In the genomic region with DNA sequence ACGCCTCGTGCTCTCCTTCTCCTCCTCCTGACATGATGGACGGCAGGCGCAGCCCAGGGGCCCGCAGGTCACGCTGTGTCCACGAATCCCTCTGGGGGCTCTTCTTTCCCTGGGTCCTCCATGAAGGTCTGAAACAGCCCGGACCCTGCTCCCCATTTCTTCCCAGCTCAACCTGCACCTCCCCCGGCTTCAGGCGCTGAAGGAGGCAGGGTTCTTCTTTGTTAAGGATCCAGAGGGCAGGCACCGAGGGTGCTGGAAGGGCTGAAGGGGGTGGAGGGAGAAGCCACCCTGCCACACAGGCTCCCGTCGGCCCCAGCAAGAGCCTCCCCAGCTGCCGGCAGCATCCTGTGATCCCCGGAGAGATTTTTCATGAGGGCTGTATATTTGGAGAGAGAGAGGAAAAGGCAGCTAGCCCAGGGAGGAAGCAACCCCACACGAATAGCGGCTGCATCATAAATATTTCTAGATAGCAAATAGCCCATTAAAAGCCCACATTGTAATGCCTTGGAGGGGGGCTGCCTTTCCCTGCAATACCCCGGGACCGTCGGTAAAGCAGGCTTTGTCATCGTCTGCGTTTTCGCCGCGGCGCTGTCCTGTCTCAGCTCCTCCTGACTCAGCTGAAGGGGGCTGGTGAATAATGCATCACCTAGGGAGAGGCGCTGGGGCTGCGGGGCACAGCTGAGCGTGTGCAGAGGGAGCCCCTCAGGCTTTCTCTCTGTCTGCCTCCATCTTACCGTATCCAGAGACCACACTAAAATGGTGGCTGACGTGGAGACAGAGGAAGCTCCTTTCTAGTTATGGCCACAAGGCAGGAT, we compare ENCODE assay signal across 12 cellular contexts.
A peak's percentile ranks its signal among the peaks of the same experiment; 100 is the strongest.
DNase-seq lines count a peak whose midpoint lies in the region; ATAC-seq, FAIRE-seq and TF ChIP-seq lines count a peak whose summit lies in the region.
"Had no signal": no experiment of that assay in that cellular context is flagged by ENCODE, and none has a peak within 500 bp of the region (broad histone marks: within the 10 kb centered on the region; RNA-seq: fewer than 3 reads in every experiment).

No MANE protein-coding gene starts in this region.

- H3K27ac Mint-ChIP-seq in T-helper 17 cell: no peak overlapping the region
- H3K27ac Mint-ChIP-seq in immature natural killer cell: no peak overlapping the region
- H3K27ac Mint-ChIP-seq: CD14-positive monocyte had no signal

- 14 to 20% (median 15%) methylated on average over 31 of the region's 31 CpGs for WGBS in heart left ventricle, 4 donors

- peaks cover 0 to 28% (median 0%) of the 10 kb centered on the region in 9 donors for H3K27me3 ChIP-seq in heart left ventricle
- no peaks in the 10 kb centered on the region for H3K27me3 ChIP-seq in right atrium auricular region
- no peaks in the 10 kb centered on the region for H3K27me3 ChIP-seq in layer of hippocampus (ENCODE audit: control insufficient read depth, insufficient read depth, low read length)
- H3K27me3 ChIP-seq: vagina had no signal

- H3K9me3 Mint-ChIP-seq in immature natural killer cell: peaks cover 0 to 3% (median 0%) of the 10 kb centered on the region in 6 donors

- H3K36me3 ChIP-seq in heart left ventricle: no peaks in the 10 kb centered on the region
- H3K36me3 ChIP-seq in right atrium auricular region: no peaks in the 10 kb centered on the region
- H3K36me3 ChIP-seq: vagina had no signal

- H3K4me1 Mint-ChIP-seq in T-helper 17 cell (no peaks in the 10 kb centered on the region), immature natural killer cell (no peaks in the 10 kb centered on the region)
- H3K4me1 Mint-ChIP-seq: CD14-positive monocyte had no signal

- ATAC-seq in heart left ventricle (peak in 3 of 4 donors; percentile 28 to 47 (median 43)), T-helper 17 cell (no peak), GM19395 (IDR thresholded peaks at IDR 0.05; ENCODE audit: unreplicated experiment) (no peak)

- no peaks in the 10 kb centered on the region for H3K36me3 Mint-ChIP-seq in T-helper 17 cell (ENCODE audit: low read depth)
- H3K36me3 Mint-ChIP-seq in immature natural killer cell: no peaks in the 10 kb centered on the region
- H3K36me3 Mint-ChIP-seq: CD14-positive monocyte had no signal

- H3K4me1 ChIP-seq in heart left ventricle (peaks cover 0 to 7% (median 0%) of the 10 kb centered on the region in 12 donors), right atrium auricular region (no peaks in the 10 kb centered on the region)
- H3K4me1 ChIP-seq: vagina had no signal

- TF ChIP-seq POLR2A in heart left ventricle (IDR thresholded peaks at IDR 0.05): no peak

- H3K9me3 ChIP-seq in heart left ventricle: no peaks in the 10 kb centered on the region
- no peaks in the 10 kb centered on the region for H3K9me3 ChIP-seq in right atrium auricular region
- no peaks in the 10 kb centered on the region for H3K9me3 ChIP-seq in T-helper 17 cell (ENCODE audit: control insufficient read depth, low read length, poor library complexity, severe bottlenecking)
- H3K9me3 ChIP-seq: vagina had no signal

- FAIRE-seq in urothelium cell line (lab: Jason Lieb, UNC): no peak
- FAIRE-seq: endothelial cell of umbilical vein had no signal

- intact Hi-C loops in heart left ventricle (cut with DNase I): no loop called here

- no peaks in the 10 kb centered on the region for H3K27me3 Mint-ChIP-seq in T-helper 17 cell
- H3K27me3 Mint-ChIP-seq in immature natural killer cell (ENCODE audit: low read depth in 3 of 3): peaks cover 0 to 3% (median 2%) of the 10 kb centered on the region in 3 donors

- H3K4me3 ChIP-seq in heart left ventricle (peak overlapping the region in 8 of 12 donors; percentile 2 to 39 (median 18)), right atrium auricular region (peak overlapping the region in 1 of 2 donors; percentile 29)
- H3K4me3 ChIP-seq: vagina had no signal

- no peak overlapping the region for H3K4me3 Mint-ChIP-seq in T-helper 17 cell
- no peak overlapping the region for H3K4me3 Mint-ChIP-seq in immature natural killer cell

- DNase-seq in heart left ventricle (no peak), right atrium auricular region (ENCODE audit: low spot score) (no peak), amygdala (lab: John Stamatoyannopoulos, UW) (peak in 38 of 56 donors; percentile 17 to 67 (median 47)), urothelium cell line (ENCODE audit: low spot score) (peak; percentile 54), T-helper 17 cell (no peak), immature natural killer cell (no peak)
- DNase-seq: activated CD4-positive, alpha-beta T cell treated with anti-CD3 and anti-CD28 coated beads for 4 hours had no signal

- H3K27ac ChIP-seq in heart left ventricle (no peak overlapping the region), right atrium auricular region (no peak overlapping the region), layer of hippocampus (ENCODE audit: low read depth, low read length) (peak overlapping the region; percentile 50)
- H3K27ac ChIP-seq: vagina had no signal

- TF ChIP-seq CTCF in heart left ventricle (IDR thresholded peaks at IDR 0.05) (no peak), right atrium auricular region (IDR thresholded peaks at IDR 0.05) (no peak)

Comparison
In these comparisons a context has a peak if more than half of its experiments do, and no peak if none do; other contexts are left out.
1. ATAC-seq: peak in heart left ventricle (3 of 4); none in T-helper 17 cell (single experiment) and GM19395 (single experiment).
2. DNase-seq: peak in amygdala (38 of 56) and urothelium cell line (single experiment); none in heart left ventricle (0 of 5), right atrium auricular region (single experiment), T-helper 17 cell (0 of 3) and immature natural killer cell (0 of 3).